Comparison of ENCODE assay signal across 17 cellular contexts in genomic region chr1:10868599-10868965, GRCh38.
"Had no signal": no experiment of that assay in that cellular context is flagged by ENCODE, and none has a peak within 500 bp of the region (broad histone marks: within the 10 kb centered on the region; RNA-seq: fewer than 3 reads in every experiment).

No MANE protein-coding gene starts in this region.

- H3K27ac Mint-ChIP-seq: activated CD4-positive, alpha-beta T cell treated with anti-CD3 and anti-CD28 coated beads, Interleukin-2, amount 10 ng/mL, durations not matched to agents 24 days and 14 days; activated CD8-positive, alpha-beta T cell treated with anti-CD3 and anti-CD28 coated beads for 36 hours; activated naive CD4-positive, alpha-beta T cell treated with anti-CD3 and anti-CD28 coated beads, Interleukin-2, amount 50 U/mL, for 24 hours; activated T-cell treated with anti-CD3 and anti-CD28 coated beads, Interleukin-2, amount 50 U/mL, for 24 hours; activated T-helper 2 cell treated with anti-CD3 and anti-CD28 coated beads, Interferon-gamma antibody, Interleukin-2, Interleukin-4, amounts not matched to agents 10 μg/mL and 5 μg/mL and 100 μg/mL, durations not matched to agents 14 hours and 24 hours and 36 hours; T-helper 1 cell treated with Interleukin-12 subunit alpha and Interleukin-12 subunit beta and Interleukin-4 antibody, amounts not matched to agents 30 μg/mL and 1 μg/mL, for 36 hours; T-helper 2 cell treated with Interferon-gamma antibody and Interleukin-4, amounts not matched to agents 5 μg/mL and 100 μg/mL, for 36 hours had no signal

- H3K36me3 Mint-ChIP-seq: activated naive CD4-positive, alpha-beta T cell treated with anti-CD3 and anti-CD28 coated beads, Interleukin-2, amount 50 U/mL, for 24 hours had no signal

- H3K27me3 ChIP-seq: body of pancreas had no signal

- H3K27ac ChIP-seq: body of pancreas, breast epithelium, SJCRH30 had no signal

- H3K4me3 Mint-ChIP-seq: activated CD8-positive, alpha-beta T cell treated with anti-CD3 and anti-CD28 coated beads for 36 hours; activated T-cell treated with anti-CD3 and anti-CD28 coated beads, Interleukin-2, amount 50 U/mL, for 24 hours; T-helper 1 cell treated with Interleukin-12 subunit alpha and Interleukin-12 subunit beta and Interleukin-4 antibody, amounts not matched to agents 30 μg/mL and 1 μg/mL, for 36 hours; T-helper 2 cell treated with Interferon-gamma antibody and Interleukin-4, amounts not matched to agents 5 μg/mL and 100 μg/mL, for 36 hours had no signal

- H3K9ac ChIP-seq: SK-N-SH had no signal

- H3K4me3 ChIP-seq: adrenal gland, body of pancreas, breast epithelium, SJCRH30 had no signal

- H3K9me3 ChIP-seq: adrenal gland, body of pancreas, breast epithelium, SJCRH30, SK-N-SH had no signal

- DNase-seq: activated CD4-positive, alpha-beta T cell treated with anti-CD3 and anti-CD28 coated beads, Interleukin-2, amount 10 ng/mL, durations not matched to agents 24 days and 14 days; activated CD4-positive, alpha-beta T cell treated with anti-CD3 and anti-CD28 coated beads, Interleukin-2, amount 50 U/mL, for 4 hours; activated CD8-positive, alpha-beta T cell treated with anti-CD3 and anti-CD28 coated beads for 36 hours; activated gamma-delta T cell; activated naive CD4-positive, alpha-beta T cell treated with Interleukin-2 at 50 U/mL for 16 hours; activated T-cell treated with anti-CD3 and anti-CD28 coated beads, Interleukin-2, amount 50 U/mL, for 24 hours; body of pancreas; KG1; NCI-H2029 treated with DMSO at 0.1 percent for 48 hours had no signal

- H3K4me2 ChIP-seq: SK-N-SH had no signal

- H3K9me3 Mint-ChIP-seq: activated CD4-positive, alpha-beta T cell treated with anti-CD3 and anti-CD28 coated beads, Interleukin-2, amount 10 ng/mL, durations not matched to agents 24 days and 14 days; activated CD8-positive, alpha-beta T cell treated with anti-CD3 and anti-CD28 coated beads for 36 hours; activated naive CD4-positive, alpha-beta T cell treated with anti-CD3 and anti-CD28 coated beads, Interleukin-2, amount 50 U/mL, for 24 hours; activated T-cell treated with anti-CD3 and anti-CD28 coated beads, Interleukin-2, amount 50 U/mL, for 24 hours; activated T-helper 2 cell treated with anti-CD3 and anti-CD28 coated beads, Interferon-gamma antibody, Interleukin-2, Interleukin-4, amounts not matched to agents 10 μg/mL and 5 μg/mL and 100 μg/mL, durations not matched to agents 14 hours and 24 hours and 36 hours; T-helper 1 cell treated with Interleukin-12 subunit alpha and Interleukin-12 subunit beta and Interleukin-4 antibody, amounts not matched to agents 30 μg/mL and 1 μg/mL, for 36 hours; T-helper 2 cell treated with Interferon-gamma antibody and Interleukin-4, amounts not matched to agents 5 μg/mL and 100 μg/mL, for 36 hours had no signal

- H3K36me3 ChIP-seq: adrenal gland, breast epithelium, SJCRH30 had no signal
